ENCODE assay signal across 9 cellular contexts in genomic region chr15:87752250-87752951, GRCh38.
DNase-seq lines count a peak whose midpoint lies in the region; ATAC-seq and TF ChIP-seq lines count a peak whose summit lies in the region.
"Had no signal": no experiment of that assay in that cellular context is flagged by ENCODE, and none has a peak within 500 bp of the region (broad histone marks: within the 10 kb centered on the region; RNA-seq: fewer than 3 reads in every experiment).

No MANE protein-coding gene starts in this region.

- H3K4me1 ChIP-seq in ACC112 (ENCODE audit: control insufficient read depth, insufficient read depth, low read length, unreplicated experiment) (peaks cover 28% of the 10 kb centered on the region), HEK293 (ENCODE audit: control insufficient read depth, insufficient read depth, low read length) (peaks cover 15% of the 10 kb centered on the region), ascending aorta (peaks cover 4 to 11% of the 10 kb centered on the region in 2 donors)

- H3K27ac Mint-ChIP-seq in activated CD8-positive, alpha-beta memory T cell treated with anti-CD3 and anti-CD28 coated beads, Interleukin-2, amount 10 ng/mL, durations not matched to agents 7 days and 5 days, result no peak overlapping the region

- no peaks in the 10 kb centered on the region for H3K36me3 ChIP-seq in ACC112 (ENCODE audit: insufficient read depth, low read length)
- no peaks in the 10 kb centered on the region for H3K36me3 ChIP-seq in HEK293 (ENCODE audit: control insufficient read depth in 2 of 2, insufficient read depth in 1 of 2, low read length in 2 of 2)
- H3K36me3 ChIP-seq in ascending aorta, result no peaks in the 10 kb centered on the region

- no peaks in the 10 kb centered on the region for H3K9me3 Mint-ChIP-seq in activated CD8-positive, alpha-beta memory T cell treated with anti-CD3 and anti-CD28 coated beads, Interleukin-2, amount 10 ng/mL, durations not matched to agents 7 days and 5 days (ENCODE audit: low read depth)

- no peaks in the 10 kb centered on the region for H3K79me2 ChIP-seq in ACC112 (ENCODE audit: control insufficient read depth, insufficient read depth, low read length, unreplicated experiment)

- no peaks in the 10 kb centered on the region for H3K36me3 Mint-ChIP-seq in activated CD8-positive, alpha-beta memory T cell treated with anti-CD3 and anti-CD28 coated beads, Interleukin-2, amount 10 ng/mL, durations not matched to agents 7 days and 5 days

- no peaks in the 10 kb centered on the region for H3K4me1 Mint-ChIP-seq in activated CD8-positive, alpha-beta memory T cell treated with anti-CD3 and anti-CD28 coated beads, Interleukin-2, amount 10 ng/mL, durations not matched to agents 7 days and 5 days

- H3K4me3 Mint-ChIP-seq in activated CD8-positive, alpha-beta memory T cell treated with anti-CD3 and anti-CD28 coated beads, Interleukin-2, amount 10 ng/mL, durations not matched to agents 7 days and 5 days, result no peak overlapping the region

- H3K27me3 Mint-ChIP-seq in activated CD8-positive, alpha-beta memory T cell treated with anti-CD3 and anti-CD28 coated beads, Interleukin-2, amount 10 ng/mL, durations not matched to agents 7 days and 5 days, result peaks cover 3% of the 10 kb centered on the region

- TF ChIP-seq CTCF in HEK293 (tag by site-specific recombination; IDR thresholded peaks at IDR 0.05), result no peak
- no peak for TF ChIP-seq CTCF in ascending aorta (IDR thresholded peaks at IDR 0.05)

- no peak overlapping the region for H2AFZ ChIP-seq in ACC112 (ENCODE audit: low read length, unreplicated experiment)

- peak; percentile 26 for DNase-seq in SW480 (ENCODE audit: low spot score)
- DNase-seq in hepatic stellate cell (ENCODE audit: low spot score), result peak; percentile 66
- DNase-seq in activated CD8-positive, alpha-beta memory T cell treated with anti-CD3 and anti-CD28 coated beads, Interleukin-2, amount 10 ng/mL, durations not matched to agents 7 days and 5 days, result no peak
- no peak for DNase-seq in HuH-7 (ENCODE audit: low spot score)
- DNase-seq in ascending aorta (ENCODE audit: low spot score in 2 of 2), result no peak
- DNase-seq: NK-92 treated with Interleukin-12 subunit alpha and Interleukin-12 subunit beta, amount 100 ng/mL, for 24 hours had no signal

- POLR2A ChIA-PET in HEK293 (lab: Yijun Ruan, JAX), result no interaction called here

- H3K27ac ChIP-seq in ACC112 (ENCODE audit: low read depth, low read length) (peak overlapping the region; percentile 76), HEK293 (ENCODE audit: extremely low read depth, low read depth, low read length) (no peak overlapping the region), ascending aorta (no peak overlapping the region)

- H3K4me3 ChIP-seq in ACC112 (ENCODE audit: low read depth, low read length) (peak overlapping the region; percentile 38; the same call in 1 of the 2 replicates), HEK293 (ENCODE audit: low read depth, low read length) (no peak overlapping the region), ascending aorta (no peak overlapping the region)

- intact Hi-C loops in ascending aorta (cut with DNase I), result loop anchor here (10.0 kb wide), 1 partner anchor 522 kb away; no protein-coding TSS in a partner anchor

- H3K27me3 ChIP-seq in ACC112 (ENCODE audit: insufficient read depth, low read length), result no peaks in the 10 kb centered on the region
- no peaks in the 10 kb centered on the region for H3K27me3 ChIP-seq in ascending aorta

- no peak for ATAC-seq in activated CD8-positive, alpha-beta memory T cell treated with anti-CD3 and anti-CD28 coated beads, Interleukin-2, amount 10 ng/mL, durations not matched to agents 7 days and 5 days
- ATAC-seq in GM18867 (IDR thresholded peaks at IDR 0.05; ENCODE audit: unreplicated experiment), result no peak

- H3K9me3 ChIP-seq in HEK293 (ENCODE audit: control insufficient read depth, insufficient read depth, low read depth, low read length), result no peaks in the 10 kb centered on the region
- no peaks in the 10 kb centered on the region for H3K9me3 ChIP-seq in ascending aorta

- CTCF ChIA-PET in HEK293 (lab: Yijun Ruan, JAX), result interaction anchor here (0.7 kb wide), 1 partner anchor 802 kb away, joined by 4 read pairs; no protein-coding TSS in a partner anchor
- CTCF ChIA-PET in activated CD8-positive, alpha-beta memory T cell treated with anti-CD3 and anti-CD28 coated beads, Interleukin-2, amount 10 ng/mL, durations not matched to agents 7 days and 5 days (lab: Charles Lee), result no interaction called here

TF ChIP-seq in HEK293, 187 proteins besides CTCF, POLR2A, EP300 and RAD21:
- TF ChIP-seq GLIS2 (tag by site-specific recombination; IDR thresholded peaks at IDR 0.05) (no peak), ZNF629 (tag by site-specific recombination; IDR thresholded peaks at IDR 0.05) (0 out of 2 replicates have a peak, but pooled peaks have one; percentile 27), ATF2 (tag by site-specific recombination; IDR thresholded peaks at IDR 0.05; ENCODE audit: low read depth) (0 out of 2 replicates have a peak, but pooled peaks have one; percentile 6), HIC1 (tag by site-specific recombination; IDR thresholded peaks at IDR 0.05) (0 out of 2 replicates have a peak, but pooled peaks have one; percentile 23)
TF ChIP-seq in HEK293: peak in this region for 3.

Comparison
In these comparisons a context has a peak if more than half of its experiments do, and no peak if none do; other contexts are left out.
1. DNase-seq: peak in SW480 (single experiment) and hepatic stellate cell (single experiment); none in activated CD8-positive, alpha-beta memory T cell treated with anti-CD3 and anti-CD28 coated beads, Interleukin-2, amount 10 ng/mL, durations not matched to agents 7 days and 5 days (single experiment), HuH-7 (single experiment) and ascending aorta (0 of 2).